ENCODE assay signal across 21 cellular contexts in the genomic region with DNA sequence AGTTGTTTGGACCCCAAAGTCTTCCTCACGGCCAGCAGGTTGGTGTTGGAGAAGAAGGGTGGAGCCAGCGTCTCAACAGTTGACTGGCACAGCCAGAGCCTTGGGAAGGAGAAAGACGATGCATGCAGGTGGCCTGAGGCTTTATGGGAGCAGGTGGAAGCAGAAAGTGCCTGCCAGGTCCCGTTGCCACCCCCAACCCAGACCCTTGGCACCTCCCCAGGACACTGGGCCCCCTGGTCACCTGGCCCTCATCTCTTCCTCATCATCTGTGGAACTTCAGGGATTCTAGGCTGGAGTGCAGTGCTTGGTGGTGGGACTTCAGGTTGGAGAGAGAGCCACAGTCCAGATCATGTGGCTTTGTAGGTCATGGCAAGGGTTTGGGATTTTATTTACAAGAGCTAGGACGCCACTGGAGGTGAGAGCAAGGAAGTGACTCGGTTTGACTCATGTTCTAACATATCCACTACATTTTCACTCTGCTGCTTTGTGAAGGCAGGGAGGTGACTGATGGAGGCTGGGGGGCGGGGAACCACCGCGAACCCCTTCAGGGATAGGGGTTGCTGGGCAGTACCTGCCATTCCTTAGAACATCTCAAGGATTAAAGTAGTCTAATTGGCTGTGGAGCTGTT.
A peak's percentile ranks its signal among the peaks of the same experiment; 100 is the strongest.
DNase-seq lines count a peak whose midpoint lies in the region; ATAC-seq and TF ChIP-seq lines count a peak whose summit lies in the region.
"Had no signal": no experiment of that assay in that cellular context is flagged by ENCODE, and none has a peak within 500 bp of the region (broad histone marks: within the 10 kb centered on the region; RNA-seq: fewer than 3 reads in every experiment).

No MANE protein-coding gene starts in this region.

- no peak overlapping the region for H3K4me3 ChIP-seq in left lung
- H3K4me3 ChIP-seq: BLaER1 treated with 17β-estradiol and CSF1 and Interleukin-3, amounts not matched to agents 10 nM and 100 nM; GM12878 had no signal

- intact Hi-C loops in left lung (cut with DNase I): no loop called here

- no peaks in the 10 kb centered on the region for H3K27me3 ChIP-seq in left lung
- H3K27me3 ChIP-seq: BLaER1 treated with 17β-estradiol and CSF1 and Interleukin-3, amounts not matched to agents 10 nM and 100 nM had no signal

- no peaks in the 10 kb centered on the region for H3K4me1 Mint-ChIP-seq in stimulated activated naive CD8-positive, alpha-beta T cell treated with anti-CD3 and anti-CD28 coated beads, Interleukin-15, amount 100 ng/mL, for 72 hours
- H3K4me1 Mint-ChIP-seq in WTC11: peaks cover 18% of the 10 kb centered on the region
- H3K4me1 Mint-ChIP-seq: CD8-positive, alpha-beta memory T cell; IgD-negative memory B cell had no signal

- CTCF ChIA-PET in WTC11 (lab: Charles Lee): interaction anchor here (1.1 kb wide), 1 partner anchor 150 kb away, joined by 3 read pairs; no protein-coding TSS in a partner anchor

- H3K4me1 ChIP-seq in left lung: no peaks in the 10 kb centered on the region

- peak; percentile 28 for ATAC-seq in stimulated activated naive CD8-positive, alpha-beta T cell treated with anti-CD3 and anti-CD28 coated beads, Interleukin-15, Interleukin-2, amounts not matched to agents 100 U/mL and 50 U/mL, for 24 hours
- no peak for ATAC-seq in stimulated activated naive CD8-positive, alpha-beta T cell treated with anti-CD3 and anti-CD28 coated beads, Interleukin-15, amount 100 ng/mL, for 72 hours
- ATAC-seq in WTC11 (no peak), left lung (no peak)
- ATAC-seq: GM12878, Panc1, SK-N-SH treated with all-trans-retinoic acid at 6 μM for 48 hours had no signal

- TF ChIP-seq CTCF in WTC11 (IDR thresholded peaks at IDR 0.05) (no peak), left lung (IDR thresholded peaks at IDR 0.05) (no peak)

- H3K4me3 Mint-ChIP-seq in stimulated activated naive CD8-positive, alpha-beta T cell treated with anti-CD3 and anti-CD28 coated beads, Interleukin-15, amount 100 ng/mL, for 72 hours: no peak overlapping the region
- H3K4me3 Mint-ChIP-seq in WTC11: no peak overlapping the region
- H3K4me3 Mint-ChIP-seq: CD8-positive, alpha-beta memory T cell had no signal

- H3K36me3 ChIP-seq in left lung: peaks cover 0 to 29% of the 10 kb centered on the region in 2 donors
- H3K36me3 ChIP-seq: BLaER1 treated with 17β-estradiol and CSF1 and Interleukin-3, amounts not matched to agents 10 nM and 100 nM had no signal

- H3K27ac ChIP-seq in left lung: no peak overlapping the region
- H3K27ac ChIP-seq: BLaER1 treated with 17β-estradiol and CSF1 and Interleukin-3, amounts not matched to agents 10 nM and 100 nM had no signal

- no peak overlapping the region for H3K27ac Mint-ChIP-seq in stimulated activated naive CD8-positive, alpha-beta T cell treated with anti-CD3 and anti-CD28 coated beads, Interleukin-15, amount 100 ng/mL, for 72 hours
- peak overlapping the region; percentile 32 for H3K27ac Mint-ChIP-seq in WTC11
- H3K27ac Mint-ChIP-seq: CD8-positive, alpha-beta memory T cell had no signal

- H3K36me3 Mint-ChIP-seq in WTC11: peaks cover 34% of the 10 kb centered on the region
- H3K36me3 Mint-ChIP-seq: CD8-positive, alpha-beta memory T cell; IgD-negative memory B cell had no signal

- no peak for DNase-seq in stimulated activated naive CD8-positive, alpha-beta T cell treated with anti-CD3 and anti-CD28 coated beads, Interleukin-15, Interleukin-2, amounts not matched to agents 100 U/mL and 50 U/mL, for 24 hours
- DNase-seq in stimulated activated naive CD8-positive, alpha-beta T cell treated with anti-CD3 and anti-CD28 coated beads, Interleukin-15, amount 100 ng/mL, for 72 hours: no peak
- DNase-seq in WTC11 (ENCODE audit: low spot score) (no peak), iris pigment epithelial cell (ENCODE audit: low read depth) (peak; percentile 17), ureter (ENCODE audit: low spot score) (peak; percentile 19), left lung (no peak)
- DNase-seq in activated CD4-positive, alpha-beta T cell treated with anti-CD3 and anti-CD28 coated beads for 4 hours: no peak
- DNase-seq in stimulated activated CD4-positive, alpha-beta T cell treated with anti-CD3 and anti-CD28 coated beads, Interleukin-2, amount 100 ng/mL, for 24 hours: no peak
- DNase-seq: CD8-positive, alpha-beta memory T cell; DMS79 treated with DMSO at 0.1 percent for 48 hours; Kasumi-1; NCI-H1417; NCI-H1930; NCI-H446; NCI-H774; SHP77 had no signal

- H3K9me3 ChIP-seq in left lung: no peaks in the 10 kb centered on the region

- POLR2A ChIA-PET in WTC11 (lab: Charles Lee): interaction anchor here (0.6 kb wide), 1 partner anchor 212 kb away, joined by 3 read pairs; no protein-coding TSS in a partner anchor

- no peaks in the 10 kb centered on the region for H3K27me3 Mint-ChIP-seq in stimulated activated naive CD8-positive, alpha-beta T cell treated with anti-CD3 and anti-CD28 coated beads, Interleukin-15, amount 100 ng/mL, for 72 hours
- no peaks in the 10 kb centered on the region for H3K27me3 Mint-ChIP-seq in WTC11 (ENCODE audit: low read depth)
- H3K27me3 Mint-ChIP-seq: IgD-negative memory B cell had no signal

- no peaks in the 10 kb centered on the region for H3K9me3 Mint-ChIP-seq in stimulated activated naive CD8-positive, alpha-beta T cell treated with anti-CD3 and anti-CD28 coated beads, Interleukin-15, amount 100 ng/mL, for 72 hours
- H3K9me3 Mint-ChIP-seq in WTC11: no peaks in the 10 kb centered on the region; the same call in 1 of the 2 replicates
- H3K9me3 Mint-ChIP-seq: CD8-positive, alpha-beta memory T cell; IgD-negative memory B cell had no signal

TF ChIP-seq in WTC11, 78 proteins besides CTCF, POLR2A, EP300 and RAD21:
- TF ChIP-seq, protein P1, sequence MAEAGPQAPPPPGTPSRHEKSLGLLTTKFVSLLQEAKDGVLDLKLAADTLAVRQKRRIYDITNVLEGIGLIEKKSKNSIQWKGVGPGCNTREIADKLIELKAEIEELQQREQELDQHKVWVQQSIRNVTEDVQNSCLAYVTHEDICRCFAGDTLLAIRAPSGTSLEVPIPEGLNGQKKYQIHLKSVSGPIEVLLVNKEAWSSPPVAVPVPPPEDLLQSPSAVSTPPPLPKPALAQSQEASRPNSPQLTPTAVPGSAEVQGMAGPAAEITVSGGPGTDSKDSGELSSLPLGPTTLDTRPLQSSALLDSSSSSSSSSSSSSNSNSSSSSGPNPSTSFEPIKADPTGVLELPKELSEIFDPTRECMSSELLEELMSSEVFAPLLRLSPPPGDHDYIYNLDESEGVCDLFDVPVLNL (CRISPR knock-in tag; IDR thresholded peaks at IDR 0.05; ENCODE audit: borderline replicate concordance, low read depth): no peak
- TF ChIP-seq FOXK1 (CRISPR knock-in tag; IDR thresholded peaks at IDR 0.05) (no peak), NFATC4 (CRISPR knock-in tag; IDR thresholded peaks at IDR 0.05) (no peak), RELA (CRISPR knock-in tag; IDR thresholded peaks at IDR 0.05; ENCODE audit: borderline replicate concordance) (no peak)
- TF ChIP-seq, protein P2, sequence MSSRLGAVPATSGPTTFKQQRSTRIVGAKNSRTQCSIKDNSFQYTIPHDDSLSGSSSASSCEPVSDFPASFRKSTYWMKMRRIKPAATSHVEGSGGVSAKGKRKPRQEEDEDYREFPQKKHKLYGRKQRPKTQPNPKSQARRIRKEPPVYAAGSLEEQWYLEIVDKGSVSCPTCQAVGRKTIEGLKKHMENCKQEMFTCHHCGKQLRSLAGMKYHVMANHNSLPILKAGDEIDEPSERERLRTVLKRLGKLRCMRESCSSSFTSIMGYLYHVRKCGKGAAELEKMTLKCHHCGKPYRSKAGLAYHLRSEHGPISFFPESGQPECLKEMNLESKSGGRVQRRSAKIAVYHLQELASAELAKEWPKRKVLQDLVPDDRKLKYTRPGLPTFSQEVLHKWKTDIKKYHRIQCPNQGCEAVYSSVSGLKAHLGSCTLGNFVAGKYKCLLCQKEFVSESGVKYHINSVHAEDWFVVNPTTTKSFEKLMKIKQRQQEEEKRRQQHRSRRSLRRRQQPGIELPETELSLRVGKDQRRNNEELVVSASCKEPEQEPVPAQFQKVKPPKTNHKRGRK (CRISPR knock-in tag; IDR thresholded peaks at IDR 0.05; ENCODE audit: borderline replicate concordance): no peak

Comparison
In these comparisons a context has a peak if more than half of its experiments do, and no peak if none do; other contexts are left out.
1. DNase-seq: peak in iris pigment epithelial cell (single experiment) and ureter (single experiment); none in stimulated activated naive CD8-positive, alpha-beta T cell treated with anti-CD3 and anti-CD28 coated beads, Interleukin-15, Interleukin-2, amounts not matched to agents 100 U/mL and 50 U/mL, for 24 hours (single experiment), stimulated activated naive CD8-positive, alpha-beta T cell treated with anti-CD3 and anti-CD28 coated beads, Interleukin-15, amount 100 ng/mL, for 72 hours (0 of 2), WTC11 (single experiment), activated CD4-positive, alpha-beta T cell treated with anti-CD3 and anti-CD28 coated beads for 4 hours (0 of 2), left lung (0 of 2) and stimulated activated CD4-positive, alpha-beta T cell treated with anti-CD3 and anti-CD28 coated beads, Interleukin-2, amount 100 ng/mL, for 24 hours (0 of 2).